8 cellular contexts compared by ENCODE assay signal in genomic region chr2:206766057-206766930, GRCh38. TPM values are rescaled to one million over a fixed set of nuclear protein-coding genes. Genes with fewer than 3 reads are reported as not detected.
DNase-seq lines count a peak whose midpoint lies in the region; TF ChIP-seq lines count a peak whose summit lies in the region.

No MANE protein-coding gene starts in this region.

- peak overlapping the region; percentile 87 for H3K27ac ChIP-seq in CD8-positive, alpha-beta memory T cell (ENCODE audit: low read depth, low read length)
- peak overlapping the region; percentile 74 for H3K27ac ChIP-seq in PC-9
- H3K27ac ChIP-seq in epithelial cell of prostate: peak overlapping the region; percentile 89

- peak overlapping the region; percentile 90 to 98 (median 98) for H3K27ac Mint-ChIP-seq in CD8-positive, alpha-beta memory T cell
- H3K27ac Mint-ChIP-seq in osteocyte (ENCODE audit: unreplicated experiment): peak overlapping the region; percentile 94

- CTCF ChIA-PET in CD8-positive, alpha-beta memory T cell (lab: Charles Lee): interaction anchor here (1.0 to 1.5 kb wide), 3 partner anchors 15 to 18 kb away, joined by 3 read pairs; no protein-coding TSS in a partner anchor
- CTCF ChIA-PET in PC-9 (lab: Charles Lee): no interaction called here

- peak overlapping the region; percentile 72 for H3K4me3 ChIP-seq in CD8-positive, alpha-beta memory T cell (ENCODE audit: low read length)
- peak overlapping the region; percentile 82 for H3K4me3 ChIP-seq in PC-9

- H3K36me3 ChIP-seq in CD8-positive, alpha-beta memory T cell (ENCODE audit: insufficient read depth, low read length): no peaks in the 10 kb centered on the region
- peaks cover 8% of the 10 kb centered on the region for H3K36me3 ChIP-seq in PC-9 (ENCODE audit: low read depth)

- BruUV-seq in PC-9 (replicated peaks; lab: Mats Ljungman, UMichigan): no TSS peak

- peaks cover 43 to 47% (median 46%) of the 10 kb centered on the region in 3 donors for H3K4me1 Mint-ChIP-seq in CD8-positive, alpha-beta memory T cell
- peaks cover 21% of the 10 kb centered on the region for H3K4me1 Mint-ChIP-seq in osteocyte (ENCODE audit: unreplicated experiment)

- H2AFZ ChIP-seq in PC-9: peak overlapping the region; percentile 96

- H3K27me3 ChIP-seq in CD8-positive, alpha-beta memory T cell (ENCODE audit: insufficient read depth, low read length, poor library complexity, severe bottlenecking): no peaks in the 10 kb centered on the region
- H3K27me3 ChIP-seq in PC-9 (ENCODE audit: insufficient read depth, low read depth): no peaks in the 10 kb centered on the region

- H3K79me2 ChIP-seq in PC-9 (ENCODE audit: low read depth): peaks cover 27% of the 10 kb centered on the region

- no peaks in the 10 kb centered on the region for H3K27me3 Mint-ChIP-seq in CD8-positive, alpha-beta memory T cell
- H3K27me3 Mint-ChIP-seq in osteocyte (ENCODE audit: unreplicated experiment): no peaks in the 10 kb centered on the region

- H3K4me1 ChIP-seq in CD8-positive, alpha-beta memory T cell (ENCODE audit: insufficient read depth, low read length): peaks cover 23% of the 10 kb centered on the region
- H3K4me1 ChIP-seq in PC-9 (replicated peaks; ENCODE audit: insufficient read depth): peaks cover 16% of the 10 kb centered on the region

- H4K20me1 ChIP-seq in PC-9 (ENCODE audit: insufficient read depth): no peaks in the 10 kb centered on the region

- H3F3A ChIP-seq in PC-9 (ENCODE audit: insufficient read depth, low read depth): no peaks in the 10 kb centered on the region

- DNase-seq in CD8-positive, alpha-beta memory T cell: no peak
- no peak for DNase-seq in PC-9
- no peak for DNase-seq in epithelial cell of prostate (ENCODE audit: low read depth, low spot score)
- DNase-seq in osteocyte (ENCODE audit: extremely low spot score, unreplicated experiment): no peak
- DNase-seq in SKM-1 (lab: John Stamatoyannopoulos, UW; ENCODE audit: unreplicated experiment): no peak
- no peak for DNase-seq in central memory CD4-positive, alpha-beta T cell
- no peak for DNase-seq in epidermal melanocyte (ENCODE audit: insufficient read length, low spot score)
- DNase-seq in hepatic stellate cell (ENCODE audit: low spot score): no peak

- no peaks in the 10 kb centered on the region for H3K9me3 ChIP-seq in CD8-positive, alpha-beta memory T cell (ENCODE audit: low read length)
- H3K9me3 ChIP-seq in PC-9 (ENCODE audit: insufficient read depth, low read depth): no peaks in the 10 kb centered on the region

- intact Hi-C loops in PC-9 (cut with micrococcal nuclease; ENCODE audit: unreplicated experiment): loop anchor here (5.0 to 10.0 kb wide), 3 partner anchors 74 to 611 kb away; partner anchors contain the start of genes EEF1B2 and NDUFS1

- H3K9me2 ChIP-seq in PC-9 (ENCODE audit: insufficient read depth): no peaks in the 10 kb centered on the region

- peaks cover 0 to 44% (median 19%) of the 10 kb centered on the region in 3 donors for H3K36me3 Mint-ChIP-seq in CD8-positive, alpha-beta memory T cell
- H3K36me3 Mint-ChIP-seq in osteocyte (ENCODE audit: unreplicated experiment): peaks cover 13% of the 10 kb centered on the region

- peak overlapping the region; percentile 79 for H3K4me2 ChIP-seq in PC-9

- POLR2A ChIA-PET in CD8-positive, alpha-beta memory T cell (lab: Charles Lee): interaction anchor here (0.7 to 1.1 kb wide), 2 partner anchors 491 to 945 kb away, joined by 3 to 8 read pairs; partner anchors contain the start of gene CCNYL1
- POLR2A ChIA-PET in PC-9 (lab: Charles Lee; ENCODE audit: unreplicated experiment): no interaction called here

- H3K9me3 Mint-ChIP-seq in CD8-positive, alpha-beta memory T cell: no peaks in the 10 kb centered on the region
- no peaks in the 10 kb centered on the region for H3K9me3 Mint-ChIP-seq in osteocyte (ENCODE audit: unreplicated experiment)

- TF ChIP-seq CTCF in PC-9 (conservative IDR thresholded peaks at IDR 0.05) (no peak), osteocyte (IDR thresholded peaks at IDR 0.05) (no peak)

- H3K4me3 Mint-ChIP-seq in CD8-positive, alpha-beta memory T cell: peak overlapping the region in 6 of 7 donors; percentile 92 to 96 (median 96)
- H3K4me3 Mint-ChIP-seq in osteocyte (ENCODE audit: unreplicated experiment): peak overlapping the region; percentile 87

RNA-seq across cellular contexts. Expression of gene FASTKD2, which starts 0.9 kb away (rescaled TPM):
- 10 to 100 TPM; 37.5 to 39.7 TPM for total RNA-seq in CD8-positive, alpha-beta memory T cell
- polyA plus RNA-seq in CD8-positive, alpha-beta memory T cell: 24.9 TPM
- total RNA-seq in PC-9 (2021) (12.0 and 12.1 TPM in 2 replicates), osteocyte (18.9 and 19.8 TPM in 2 replicates)

RNA-seq across cellular contexts. Expression of gene MDH1B, which starts 1.2 kb away (rescaled TPM):
- 1 to 10 TPM in 1 of 2 experiments, under 1 TPM in 1; 0.81 to 1.2 TPM for total RNA-seq in CD8-positive, alpha-beta memory T cell
- polyA plus RNA-seq in CD8-positive, alpha-beta memory T cell: 0.15 TPM
- 2.7 and 4.1 TPM in 2 replicates for total RNA-seq in PC-9 (2021)
- total RNA-seq in osteocyte: 1.2 and 1.3 TPM in 2 replicates

RNA-seq across cellular contexts. Expression of gene DYTN, which starts 48.1 kb away (rescaled TPM):
- total RNA-seq in CD8-positive, alpha-beta memory T cell: not detected
- not detected for polyA plus RNA-seq in CD8-positive, alpha-beta memory T cell
- total RNA-seq in PC-9 (2021) (not detected in 2 replicates), osteocyte (not detected in 2 replicates)
